Comparison of ENCODE assay signal across 24 cellular contexts in the genomic region with DNA sequence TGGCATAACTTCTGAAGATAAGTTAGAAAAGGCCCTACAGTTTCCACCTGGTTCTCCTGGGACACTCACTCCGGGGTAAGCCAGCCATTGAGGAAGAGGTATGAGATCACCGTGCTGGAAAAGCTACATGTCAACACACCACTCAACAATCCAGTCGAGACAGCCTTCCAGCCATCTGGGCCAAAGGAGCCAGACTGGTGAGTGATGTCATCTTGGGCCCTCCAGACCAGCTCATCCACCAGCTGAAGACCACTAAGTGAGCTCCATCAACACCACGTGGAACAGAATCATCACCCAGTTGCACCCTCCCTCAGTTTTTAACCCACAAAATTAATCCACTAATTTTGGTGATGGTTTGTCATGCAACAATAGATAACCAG. TPM values are rescaled to one million over a fixed set of nuclear protein-coding genes. Genes with fewer than 3 reads are reported as not detected.
DNase-seq lines count a peak whose midpoint lies in the region; ATAC-seq and TF ChIP-seq lines count a peak whose summit lies in the region.
"Had no signal": no experiment of that assay in that cellular context is flagged by ENCODE, and none has a peak within 500 bp of the region (broad histone marks: within the 10 kb centered on the region; RNA-seq: fewer than 3 reads in every experiment).

No MANE protein-coding gene starts in this region.

- CTCF ChIA-PET in HEK293 (lab: Yijun Ruan, JAX): interaction anchor here (0.8 kb wide), 1 partner anchor 179 kb away, joined by 3 read pairs; no protein-coding TSS in a partner anchor

- TF ChIP-seq CTCF in HEK293 (tag by site-specific recombination; IDR thresholded peaks at IDR 0.05): no peak

- no peak overlapping the region for H3K27ac ChIP-seq in HEK293 (ENCODE audit: extremely low read depth, low read depth, low read length)
- H3K27ac ChIP-seq: left ventricle myocardium inferior, prostate gland, right lobe of liver, SJCRH30, transverse colon, WERI-Rb-1 had no signal

- H3K4me3 ChIP-seq in HEK293 (ENCODE audit: low read depth, low read length): no peak overlapping the region
- H3K4me3 ChIP-seq: left ventricle myocardium inferior, prostate gland, right lobe of liver, SJCRH30, transverse colon had no signal

- H3K36me3 ChIP-seq in HEK293 (ENCODE audit: control insufficient read depth in 2 of 2, insufficient read depth in 1 of 2, low read length in 2 of 2): no peaks in the 10 kb centered on the region
- H3K36me3 ChIP-seq: left ventricle myocardium inferior, prostate gland, right lobe of liver, SJCRH30, transverse colon, WERI-Rb-1 had no signal

- H3K4me1 ChIP-seq in HEK293 (ENCODE audit: control insufficient read depth, insufficient read depth, low read length): no peaks in the 10 kb centered on the region
- H3K4me1 ChIP-seq: Caco-2, left ventricle myocardium inferior, prostate gland, right lobe of liver, SJCRH30, transverse colon had no signal

- no peak for ATAC-seq in HG02981 (IDR thresholded peaks at IDR 0.05; ENCODE audit: unreplicated experiment)
- no peak for ATAC-seq in HG03135 (IDR thresholded peaks at IDR 0.05; ENCODE audit: unreplicated experiment)

- DNase-seq in CD1c-positive myeloid dendritic cell (ENCODE audit: extremely low spot score) (peak; percentile 70), RKO (ENCODE audit: low spot score) (peak; percentile 35), mesenteric fat pad (ENCODE audit: low spot score) (peak; percentile 45), kidney glomerular epithelial cell (lab: John Stamatoyannopoulos, UW) (no peak)
- DNase-seq: activated effector memory CD4-positive, alpha-beta T cell treated with Interleukin-2 at 50 U/mL for 16 hours; activated T-cell treated with anti-CD3 and anti-CD28 coated beads, Interleukin-2, amount 50 U/mL, for 1 hour; anterior cingulate cortex; Caco-2; effector CD4-positive, alpha-beta T cell; left ventricle myocardium inferior; NCI-H146; NCI-H510A; right lobe of liver; T-helper 9 cell; transverse colon; WERI-Rb-1 had no signal

- H3K9me3 ChIP-seq in HEK293 (ENCODE audit: control insufficient read depth, insufficient read depth, low read depth, low read length): no peaks in the 10 kb centered on the region
- H3K9me3 ChIP-seq: left ventricle myocardium inferior, prostate gland, right lobe of liver, SJCRH30, transverse colon had no signal

- POLR2A ChIA-PET in HEK293 (lab: Yijun Ruan, JAX): no interaction called here

TF ChIP-seq in HEK293, 187 proteins besides CTCF, POLR2A, EP300 and RAD21 (continues in another document):
- TF ChIP-seq ZNF221 (tag by site-specific recombination; IDR thresholded peaks at IDR 0.05; ENCODE audit: borderline replicate concordance) (no peak), SCRT1 (tag by site-specific recombination; IDR thresholded peaks at IDR 0.05; ENCODE audit: borderline replicate concordance) (no peak), ZNF704 (tag by site-specific recombination; IDR thresholded peaks at IDR 0.05) (no peak), ZNF366 (tag by site-specific recombination; conservative IDR thresholded peaks at IDR 0.05) (peak; percentile 18; the same call in 1 of the 2 replicates), SP2 (tag by site-specific recombination; IDR thresholded peaks at IDR 0.05) (no peak), ZNF707 (tag by site-specific recombination; IDR thresholded peaks at IDR 0.05) (no peak), ZNF501 (tag by site-specific recombination; IDR thresholded peaks at IDR 0.05) (no peak), ZNF571 (tag by site-specific recombination; IDR thresholded peaks at IDR 0.05) (no peak), ZNF19 (tag by site-specific recombination; IDR thresholded peaks at IDR 0.05; ENCODE audit: low read depth) (no peak), ZNF549 (tag by site-specific recombination; IDR thresholded peaks at IDR 0.05) (no peak), MYNN (tag by site-specific recombination; IDR thresholded peaks at IDR 0.05; ENCODE audit: borderline replicate concordance) (no peak), TRIM28 (IDR thresholded peaks at IDR 0.05; ENCODE audit: borderline replicate concordance, low read length) (no peak), BCL11A (tag by site-specific recombination; IDR thresholded peaks at IDR 0.05; ENCODE audit: low read depth) (no peak), ZNF544 (tag by site-specific recombination; IDR thresholded peaks at IDR 0.05) (no peak), ZNF777 (tag by site-specific recombination; IDR thresholded peaks at IDR 0.05; ENCODE audit: borderline replicate concordance) (no peak), ZNF354C (tag by site-specific recombination; IDR thresholded peaks at IDR 0.05; ENCODE audit: borderline replicate concordance, low read depth) (no peak), ZNF600 (tag by site-specific recombination; IDR thresholded peaks at IDR 0.05) (peak; percentile 87), OVOL3 (tag by site-specific recombination; IDR thresholded peaks at IDR 0.05) (no peak), ATF2 (tag by site-specific recombination; IDR thresholded peaks at IDR 0.05; ENCODE audit: low read depth) (peak; percentile 54; the same call in 1 of the 2 replicates), KLF9 (tag by site-specific recombination; IDR thresholded peaks at IDR 0.05; ENCODE audit: low read depth) (no peak), REST (tag by site-specific recombination; IDR thresholded peaks at IDR 0.05) (no peak), ZBTB17 (tag by site-specific recombination; IDR thresholded peaks at IDR 0.05) (no peak), GLI2 (tag by site-specific recombination; IDR thresholded peaks at IDR 0.05; ENCODE audit: borderline replicate concordance, low read depth) (no peak), ZNF629 (tag by site-specific recombination; IDR thresholded peaks at IDR 0.05) (peak; percentile 43; the same call in 1 of the 2 replicates), ZNF623 (tag by site-specific recombination; IDR thresholded peaks at IDR 0.05) (no peak), ZNF335 (tag by site-specific recombination; conservative IDR thresholded peaks at IDR 0.05) (peak; percentile 58; the same call in 1 of the 2 replicates), RBAK (tag by site-specific recombination; IDR thresholded peaks at IDR 0.05) (no peak), ZNF169 (tag by site-specific recombination; IDR thresholded peaks at IDR 0.05) (no peak)
- TF ChIP-seq, protein P1, sequence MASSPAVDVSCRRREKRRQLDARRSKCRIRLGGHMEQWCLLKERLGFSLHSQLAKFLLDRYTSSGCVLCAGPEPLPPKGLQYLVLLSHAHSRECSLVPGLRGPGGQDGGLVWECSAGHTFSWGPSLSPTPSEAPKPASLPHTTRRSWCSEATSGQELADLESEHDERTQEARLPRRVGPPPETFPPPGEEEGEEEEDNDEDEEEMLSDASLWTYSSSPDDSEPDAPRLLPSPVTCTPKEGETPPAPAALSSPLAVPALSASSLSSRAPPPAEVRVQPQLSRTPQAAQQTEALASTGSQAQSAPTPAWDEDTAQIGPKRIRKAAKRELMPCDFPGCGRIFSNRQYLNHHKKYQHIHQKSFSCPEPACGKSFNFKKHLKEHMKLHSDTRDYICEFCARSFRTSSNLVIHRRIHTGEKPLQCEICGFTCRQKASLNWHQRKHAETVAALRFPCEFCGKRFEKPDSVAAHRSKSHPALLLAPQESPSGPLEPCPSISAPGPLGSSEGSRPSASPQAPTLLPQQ (tag by site-specific recombination; IDR thresholded peaks at IDR 0.05): peak; percentile 44; the same call in 1 of the 2 replicates

RNA-seq across cellular contexts. Expression of gene RSPO4, which starts 32.3 kb away (rescaled TPM):
- not detected for total RNA-seq in mesenteric fat pad
- total RNA-seq: activated CD8-positive, alpha-beta memory T cell treated with anti-CD3 and anti-CD28 coated beads for 36 hours; activated naive CD4-positive, alpha-beta T cell treated with anti-CD3 and anti-CD28 coated beads, Interleukin-2, amount 50 U/mL, for 72 hours; left ventricle myocardium inferior; RPMI7951; SJCRH30; transverse colon had no signal
